Comparison of ENCODE assay signal across 9 cellular contexts in the genomic region with DNA sequence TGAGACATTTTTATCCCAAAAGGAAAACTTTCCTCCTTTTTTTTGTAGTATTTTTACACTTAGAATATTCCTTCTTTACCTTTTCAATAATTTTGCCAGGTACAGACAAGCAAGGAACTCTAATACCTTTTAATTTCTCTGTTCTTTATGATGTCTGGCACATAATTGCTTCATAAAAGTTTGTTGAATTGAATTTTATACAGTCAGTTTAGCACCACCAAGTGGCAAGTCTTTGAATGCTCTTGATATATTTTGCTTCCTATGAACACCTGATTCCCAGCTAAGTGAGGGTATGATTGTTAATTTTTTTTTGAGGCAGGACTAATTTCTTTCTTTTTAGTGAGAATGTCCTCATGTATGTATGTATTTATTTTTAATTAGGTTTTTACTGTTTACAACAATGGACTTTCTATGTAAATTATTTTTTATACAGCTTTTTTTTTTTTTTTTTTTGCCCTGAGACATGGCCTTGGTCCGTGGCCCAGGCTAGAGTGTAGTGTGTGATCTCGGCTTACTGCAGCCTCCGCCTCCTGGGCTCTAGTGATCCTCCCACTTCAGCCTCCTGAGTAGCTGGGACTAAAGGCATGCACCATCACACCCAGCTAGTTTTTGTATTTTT. TPM values are rescaled to one million over a fixed set of nuclear protein-coding genes. Genes with fewer than 3 reads are reported as not detected.
DNase-seq lines count a peak whose midpoint lies in the region; ATAC-seq, FAIRE-seq and TF ChIP-seq lines count a peak whose summit lies in the region.
"Had no signal": no experiment of that assay in that cellular context is flagged by ENCODE, and none has a peak within 500 bp of the region (broad histone marks: within the 10 kb centered on the region; RNA-seq: fewer than 3 reads in every experiment).

No MANE protein-coding gene starts in this region.

- no peaks in the 10 kb centered on the region for H3K27me3 ChIP-seq in Caco-2 (replicated peaks; ENCODE audit: control insufficient read depth, insufficient read depth, low read length)
- no peaks in the 10 kb centered on the region for H3K27me3 ChIP-seq in parathyroid adenoma (ENCODE audit: control insufficient read depth, insufficient read depth, low read length)
- H3K27me3 ChIP-seq: SJCRH30 had no signal

- no TSS peak for BruUV-seq in Caco-2 (replicated peaks; lab: Mats Ljungman, UMichigan)

- H3K27ac Mint-ChIP-seq in Caco-2 (ENCODE audit: unreplicated experiment) = no peak overlapping the region

- H3K9ac ChIP-seq in parathyroid adenoma = no peak overlapping the region

- H3K9me3 Mint-ChIP-seq in Caco-2 (ENCODE audit: unreplicated experiment) = no peaks in the 10 kb centered on the region

- no peak overlapping the region for H3K4me3 ChIP-seq in Caco-2 (ENCODE audit: low read depth, low read length)
- H3K4me3 ChIP-seq in parathyroid adenoma (ENCODE audit: low read depth, low read length) = no peak overlapping the region
- H3K4me3 ChIP-seq: SJCRH30 had no signal

- H3K36me3 ChIP-seq in Caco-2 (ENCODE audit: control insufficient read depth, insufficient read depth, low read length) (no peaks in the 10 kb centered on the region), parathyroid adenoma (ENCODE audit: control insufficient read depth, insufficient read depth, low read length) (no peaks in the 10 kb centered on the region)

- H3K4me1 ChIP-seq in Caco-2 (no peaks in the 10 kb centered on the region), parathyroid adenoma (peaks cover 5% of the 10 kb centered on the region)

- TF ChIP-seq CTCF in Caco-2 (IDR thresholded peaks at IDR 0.05; ENCODE audit: insufficient read depth in 1 of 2, low read depth in 1 of 2, low read length in 1 of 2, severe bottlenecking in 1 of 2, unreplicated experiment in 1 of 2) = peak; percentile 40 to 55
- peak; percentile 50 for TF ChIP-seq CTCF in parathyroid adenoma (IDR thresholded peaks at IDR 0.05)

- H3K4me2 ChIP-seq in parathyroid adenoma (ENCODE audit: low read length) = no peak overlapping the region

- peaks cover 6% of the 10 kb centered on the region for H3K36me3 Mint-ChIP-seq in Caco-2 (ENCODE audit: insufficient read depth, unreplicated experiment)

- intact Hi-C loops in Caco-2 (cut with micrococcal nuclease; ENCODE audit: unreplicated experiment) = loop anchor here (1.0 kb wide), 1 partner anchor 66 kb away; no protein-coding TSS in a partner anchor

- no peak overlapping the region for H3K27ac ChIP-seq in parathyroid adenoma
- H3K27ac ChIP-seq: SJCRH30 had no signal

- POLR2A ChIA-PET in Caco-2 (lab: Charles Lee) = no interaction called here

- no peaks in the 10 kb centered on the region for H3K9me3 ChIP-seq in Caco-2
- no peaks in the 10 kb centered on the region for H3K9me3 ChIP-seq in parathyroid adenoma (ENCODE audit: control insufficient read depth, low read length)
- H3K9me3 ChIP-seq: SJCRH30 had no signal

- no peaks in the 10 kb centered on the region for H3K27me3 Mint-ChIP-seq in Caco-2 (ENCODE audit: insufficient read depth, unreplicated experiment)

- CTCF ChIA-PET in Caco-2 (lab: Charles Lee) = interaction anchor here (0.5 to 0.6 kb wide), 5 partner anchors 19 to 403 kb away, joined by 3 to 4 read pairs (median 3); no protein-coding TSS in a partner anchor

- peak in 1 of 2 experiments; percentile 12 for DNase-seq in Caco-2
- peak; percentile 46 for DNase-seq in NOMO-1 treated with DMSO at 0.1 percent for 48 hours (lab: John Stamatoyannopoulos, UW; ENCODE audit: unreplicated experiment)
- no peak for DNase-seq in cerebellar nuclear complex (lab: John Stamatoyannopoulos, UW)
- DNase-seq in T1000 (lab: John Stamatoyannopoulos, UW) = no peak

- peak; percentile 48 for ATAC-seq in GM21381 (IDR thresholded peaks at IDR 0.05; ENCODE audit: unreplicated experiment)
- no peak for ATAC-seq in HG02973 (IDR thresholded peaks at IDR 0.05; ENCODE audit: unreplicated experiment)

- FAIRE-seq in endometrium (lab: Jason Lieb, UNC) = peak; percentile 37

- no peak overlapping the region for H3K4me3 Mint-ChIP-seq in Caco-2 (ENCODE audit: unreplicated experiment)

- H2AFZ ChIP-seq in parathyroid adenoma = no peak overlapping the region

- H3K79me2 ChIP-seq in parathyroid adenoma = peaks cover 57% of the 10 kb centered on the region

- peaks cover 2% of the 10 kb centered on the region for H3K4me1 Mint-ChIP-seq in Caco-2 (ENCODE audit: low read depth, unreplicated experiment)

RNA-seq across cellular contexts. Expression of gene TBC1D15, which starts 6.9 kb away (rescaled TPM):
- 27.1 and 31.3 TPM in 2 replicates for total RNA-seq in Caco-2 (2022)
